Comparison of ENCODE assay signal across 11 cellular contexts in the genomic region with DNA sequence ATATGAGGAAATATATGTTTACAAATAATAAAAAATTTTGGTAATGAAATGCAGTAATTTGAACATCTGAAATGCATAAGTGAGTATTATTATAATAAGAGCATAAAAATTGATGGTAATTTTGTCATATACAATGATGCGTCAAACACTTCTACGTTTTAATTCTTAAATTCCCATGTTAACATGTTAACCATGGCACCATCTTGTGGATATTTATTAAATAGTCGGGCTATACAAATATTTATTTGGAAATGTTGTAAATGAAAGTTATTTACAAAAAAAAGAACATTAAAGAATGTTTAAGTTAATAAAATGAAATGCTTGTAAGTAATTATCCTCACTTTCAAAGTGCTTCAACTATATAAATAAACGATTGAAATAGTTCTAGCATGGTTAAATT. TPM values are rescaled to one million over a fixed set of nuclear protein-coding genes. Genes with fewer than 3 reads are reported as not detected.
A peak's percentile ranks its signal among the peaks of the same experiment; 100 is the strongest.
DNase-seq lines count a peak whose midpoint lies in the region; ATAC-seq, FAIRE-seq and TF ChIP-seq lines count a peak whose summit lies in the region.
"Had no signal": no experiment of that assay in that cellular context is flagged by ENCODE, and none has a peak within 500 bp of the region (broad histone marks: within the 10 kb centered on the region; RNA-seq: fewer than 3 reads in every experiment).

No MANE protein-coding gene starts in this region.

- H2BK120ac ChIP-seq in neuronal stem cell (ENCODE audit: low read depth, low read length) = no peak overlapping the region

- no peak overlapping the region for H3K4me3 ChIP-seq in breast epithelium
- no peak overlapping the region for H3K4me3 ChIP-seq in dorsolateral prefrontal cortex
- H3K4me3 ChIP-seq in small intestine (ENCODE audit: low read depth in 1 of 2, low read length in 2 of 2) = no peak overlapping the region
- no peak overlapping the region for H3K4me3 ChIP-seq in neuronal stem cell (ENCODE audit: low read length in 2 of 2)

- H3K79me1 ChIP-seq in neuronal stem cell (ENCODE audit: low read depth, low read length) = no peaks in the 10 kb centered on the region

- H4K91ac ChIP-seq in neuronal stem cell (ENCODE audit: low read depth, low read length, poor library complexity) = no peak overlapping the region

- no peak overlapping the region for H3K23ac ChIP-seq in neuronal stem cell (ENCODE audit: low read depth, low read length, poor library complexity)

- no peak for TF ChIP-seq POLR2A in breast epithelium (IDR thresholded peaks at IDR 0.05)

- 25 to 42% (median 31%) methylated on average over 4 of the region's 4 CpGs for WGBS in small intestine, 3 donors
- no CpG with 5 or more reads among the region's 4 CpGs for WGBS in neuronal stem cell (ENCODE audit: extremely low coverage in 2 of 2, insufficient read length in 2 of 2, insufficient replicate concordance in 1 of 2), 2 donors

- H4K8ac ChIP-seq in neuronal stem cell (ENCODE audit: low read depth, low read length) = no peak overlapping the region

- DNase-seq in MCF 10A (ENCODE audit: unreplicated experiment) (peak; percentile 12), breast epithelium (ENCODE audit: low spot score in 2 of 2) (no peak), NCI-H748 (lab: John Stamatoyannopoulos, UW; ENCODE audit: unreplicated experiment) (peak; percentile 54), dorsolateral prefrontal cortex (no peak), small intestine (peak; percentile 8), HK-2 (ENCODE audit: unreplicated experiment) (no peak), neuronal stem cell (ENCODE audit: low spot score) (no peak)
- DNase-seq: activated CD4-positive, alpha-beta T cell treated with anti-CD3 and anti-CD28 coated beads for 36 hours had no signal

- FAIRE-seq in small intestine (lab: Jason Lieb, UNC) = peak; percentile 71

- H3K9me3 ChIP-seq in breast epithelium (peaks cover under 1% of the 10 kb centered on the region in 2 donors), small intestine (ENCODE audit: control insufficient read depth, low read depth) (no peaks in the 10 kb centered on the region), neuronal stem cell (replicated peaks in 1 of 2; ENCODE audit: control insufficient read depth in 2 of 2, insufficient read depth in 1 of 2, low read depth in 1 of 2, low read length in 2 of 2) (no peaks in the 10 kb centered on the region)

- H3K36me3 ChIP-seq in breast epithelium = no peaks in the 10 kb centered on the region
- H3K36me3 ChIP-seq in small intestine (ENCODE audit: control insufficient read depth in 2 of 2, insufficient read depth in 2 of 2, low read length in 2 of 2) = no peaks in the 10 kb centered on the region
- H3K36me3 ChIP-seq in neuronal stem cell (replicated peaks in 1 of 2; ENCODE audit: control insufficient read depth in 2 of 2, insufficient read depth in 2 of 2, low read length in 2 of 2) = no peaks in the 10 kb centered on the region

- no peaks in the 10 kb centered on the region for H3K4me1 Mint-ChIP-seq in MCF 10A (ENCODE audit: insufficient read depth, unreplicated experiment)
- H3K4me1 Mint-ChIP-seq: activated CD4-positive, alpha-beta T cell treated with anti-CD3 and anti-CD28 coated beads for 36 hours; stimulated activated memory B cell treated with anti-CD40 and anti-IgM and Interleukin-4, amounts not matched to agents 10 μg/mL and 1 μg/mL and 100 μg/mL, for 72 hours had no signal

- no peaks in the 10 kb centered on the region for H3K27me3 Mint-ChIP-seq in MCF 10A (ENCODE audit: insufficient read depth, unreplicated experiment)

- H3K4me2 ChIP-seq in neuronal stem cell (ENCODE audit: insufficient read depth, low read length, poor library complexity, severe bottlenecking) = no peak overlapping the region

- H2BK5ac ChIP-seq in neuronal stem cell (ENCODE audit: low read length) = no peak overlapping the region

- H3K27ac ChIP-seq in breast epithelium = no peak overlapping the region
- no peak overlapping the region for H3K27ac ChIP-seq in dorsolateral prefrontal cortex
- no peak overlapping the region for H3K27ac ChIP-seq in small intestine (ENCODE audit: low read depth in 1 of 2, low read length in 1 of 2)
- no peak overlapping the region for H3K27ac ChIP-seq in neuronal stem cell (replicated peaks; ENCODE audit: low read length)

- no peak for ATAC-seq in GM18867 (IDR thresholded peaks at IDR 0.05; ENCODE audit: unreplicated experiment)
- ATAC-seq: activated CD4-positive, alpha-beta T cell treated with anti-CD3 and anti-CD28 coated beads for 36 hours; stimulated activated memory B cell treated with anti-CD40 and anti-IgM and Interleukin-4, amounts not matched to agents 10 μg/mL and 1 μg/mL and 100 μg/mL, for 72 hours had no signal

- CTCF ChIA-PET in MCF 10A (lab: Yijun Ruan, JAX) = interaction anchor here (0.6 to 1.5 kb wide), 8 partner anchors 10 to 270 kb away, joined by 3 to 13 read pairs (median 4); a partner anchor contains a TSS

- no peak overlapping the region for H3K4ac ChIP-seq in neuronal stem cell (ENCODE audit: low read length)

- POLR2A ChIA-PET in MCF 10A (lab: Yijun Ruan, JAX) = interaction anchor here (1.0 kb wide), 1 partner anchor 76 kb away, joined by 5 read pairs; no protein-coding TSS in a partner anchor

- H2BK15ac ChIP-seq in neuronal stem cell (ENCODE audit: low read length) = no peak overlapping the region

- H3K18ac ChIP-seq in neuronal stem cell (ENCODE audit: low read length) = no peak overlapping the region

- no peak overlapping the region for H2AK5ac ChIP-seq in neuronal stem cell (ENCODE audit: low read depth, low read length)

- no peak overlapping the region for H3K14ac ChIP-seq in neuronal stem cell (ENCODE audit: low read length)

- H3K27me3 ChIP-seq in breast epithelium (no peaks in the 10 kb centered on the region), dorsolateral prefrontal cortex (no peaks in the 10 kb centered on the region), small intestine (ENCODE audit: control insufficient read depth in 2 of 2, insufficient read depth in 2 of 2, low read length in 2 of 2) (no peaks in the 10 kb centered on the region), neuronal stem cell (ENCODE audit: control insufficient read depth in 3 of 3, insufficient read depth in 3 of 3, low read depth in 1 of 3, low read length in 3 of 3) (no peaks in the 10 kb centered on the region)

- H3K27ac Mint-ChIP-seq in MCF 10A (ENCODE audit: low read depth, unreplicated experiment) = no peak overlapping the region
- H3K27ac Mint-ChIP-seq: activated CD4-positive, alpha-beta T cell treated with anti-CD3 and anti-CD28 coated beads for 36 hours; stimulated activated memory B cell treated with anti-CD40 and anti-IgM and Interleukin-4, amounts not matched to agents 10 μg/mL and 1 μg/mL and 100 μg/mL, for 72 hours had no signal

- TF ChIP-seq CTCF in MCF 10A (IDR thresholded peaks at IDR 0.05; ENCODE audit: unreplicated experiment) (peak; percentile 18), breast epithelium (IDR thresholded peaks at IDR 0.05) (peak in 1 of 3 donors; percentile 21), dorsolateral prefrontal cortex (IDR thresholded peaks at IDR 0.05 in 54 of 56, conservative IDR thresholded peaks at IDR 0.05 in 2 of 56; ENCODE audit: low read depth in 1 of 56, partially characterized antibody in 56 of 56) (peak in 53 of 56 donors; percentile 22 to 80 (median 52))

- H3K36me3 Mint-ChIP-seq in MCF 10A (ENCODE audit: insufficient read depth, unreplicated experiment) = no peaks in the 10 kb centered on the region
- H3K36me3 Mint-ChIP-seq: stimulated activated memory B cell treated with anti-CD40 and anti-IgM and Interleukin-4, amounts not matched to agents 10 μg/mL and 1 μg/mL and 100 μg/mL, for 72 hours had no signal

- no peak overlapping the region for H2BK12ac ChIP-seq in neuronal stem cell (ENCODE audit: low read length)

- H3K4me3 Mint-ChIP-seq in MCF 10A (ENCODE audit: unreplicated experiment) = no peak overlapping the region
- H3K4me3 Mint-ChIP-seq: activated CD4-positive, alpha-beta T cell treated with anti-CD3 and anti-CD28 coated beads for 36 hours; stimulated activated memory B cell treated with anti-CD40 and anti-IgM and Interleukin-4, amounts not matched to agents 10 μg/mL and 1 μg/mL and 100 μg/mL, for 72 hours had no signal

- no TSS peak for BruUV-seq in MCF 10A (replicated peaks; lab: Mats Ljungman, UMichigan)

- intact Hi-C loops in MCF 10A (cut with micrococcal nuclease) (loop anchor here (1.0 to 5.0 kb wide), 3 partner anchors 116 to 273 kb away; no protein-coding TSS in a partner anchor), breast epithelium (cut with DNase I; ENCODE audit: low total_unique reads) (no loop called here), dorsolateral prefrontal cortex (cut with DNase I) (loop anchor here (5.0 to 10.0 kb wide), 4 partner anchors 100 to 273 kb away; no protein-coding TSS in a partner anchor)

- no peak overlapping the region for H2AFZ ChIP-seq in neuronal stem cell (ENCODE audit: low read length)

- H3K9ac ChIP-seq in neuronal stem cell (ENCODE audit: low read depth, low read length, poor library complexity) = no peak overlapping the region

- no peaks in the 10 kb centered on the region for H3K9me3 Mint-ChIP-seq in MCF 10A (ENCODE audit: unreplicated experiment)

- H3K4me1 ChIP-seq in breast epithelium = no peaks in the 10 kb centered on the region
- H3K4me1 ChIP-seq in small intestine (ENCODE audit: control insufficient read depth in 2 of 2, insufficient read depth in 1 of 2, low read depth in 1 of 2, low read length in 1 of 2) = no peaks in the 10 kb centered on the region
- H3K4me1 ChIP-seq in neuronal stem cell (ENCODE audit: control insufficient read depth in 2 of 2, insufficient read depth in 1 of 2, low read depth in 1 of 2, low read length in 2 of 2) = no peaks in the 10 kb centered on the region

RNA-seq across cellular contexts. Expression of a gene that starts 57.2 kb away (rescaled TPM):
- not detected in 2 replicates for total RNA-seq in MCF 10A (2022)
- not detected for total RNA-seq in breast epithelium
- not detected for total RNA-seq in dorsolateral prefrontal cortex
- polyA plus RNA-seq in small intestine = not detected
- not detected for polyA plus RNA-seq in neuronal stem cell (2013, experiment 1 of 2)
- polyA plus RNA-seq in neuronal stem cell (2013, experiment 2 of 2) = not detected
- total RNA-seq: activated CD4-positive, alpha-beta T cell treated with anti-CD3 and anti-CD28 coated beads for 36 hours; kidney epithelial cell had no signal

Comparison
In these comparisons a context has a peak if more than half of its experiments do, and no peak if none do; other contexts are left out.
1. DNase-seq: peak in MCF 10A (single experiment), NCI-H748 (single experiment) and small intestine (single experiment); none in breast epithelium (0 of 2), dorsolateral prefrontal cortex (0 of 10), HK-2 (single experiment) and neuronal stem cell (single experiment).